ENCODE assay signal across 31 cellular contexts in the genomic region with DNA sequence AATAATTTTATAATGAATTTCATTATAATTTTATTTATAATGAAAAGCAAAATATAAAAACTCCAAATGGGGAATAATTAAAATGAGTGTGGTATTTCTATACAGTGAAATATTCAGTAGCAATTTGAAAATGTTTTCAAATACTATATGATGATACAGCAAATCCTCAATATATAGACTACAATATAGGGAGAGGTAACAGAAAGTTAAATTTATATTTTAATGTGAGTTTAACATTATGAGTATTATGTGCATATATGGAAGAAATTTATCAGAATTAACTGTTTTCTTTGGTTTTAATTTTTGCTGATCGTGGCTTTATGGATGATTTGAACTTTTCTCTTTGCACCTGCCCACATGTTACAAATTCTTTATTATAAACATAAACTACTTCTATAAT.
"Had no signal": no experiment of that assay in that cellular context is flagged by ENCODE, and none has a peak within 500 bp of the region (broad histone marks: within the 10 kb centered on the region; RNA-seq: fewer than 3 reads in every experiment).

No MANE protein-coding gene starts in this region.

- H3K4me1 Mint-ChIP-seq: natural killer cell; nephron; stimulated activated memory B cell treated with anti-CD40 and anti-IgM and Interleukin-4, amounts not matched to agents 10 μg/mL and 1 μg/mL and 100 μg/mL, for 72 hours; stimulated activated naive CD8-positive, alpha-beta T cell treated with anti-CD3 and anti-CD28 coated beads, Interleukin-15, amount 100 ng/mL, for 72 hours had no signal

- H3K27me3 Mint-ChIP-seq: progenitor cell of endocrine pancreas; stimulated activated memory B cell treated with anti-CD40 and anti-IgM and Interleukin-4, amounts not matched to agents 10 μg/mL and 1 μg/mL and 100 μg/mL, for 72 hours; stimulated activated naive CD8-positive, alpha-beta T cell treated with anti-CD3 and anti-CD28 coated beads, Interleukin-15, amount 100 ng/mL, for 72 hours; type B pancreatic cell had no signal

- H3K4me3 Mint-ChIP-seq: natural killer cell; nephron; neural progenitor cell; stimulated activated memory B cell treated with anti-CD40 and anti-IgM and Interleukin-4, amounts not matched to agents 10 μg/mL and 1 μg/mL and 100 μg/mL, for 72 hours; stimulated activated naive CD8-positive, alpha-beta T cell treated with anti-CD3 and anti-CD28 coated beads, Interleukin-15, amount 100 ng/mL, for 72 hours; type B pancreatic cell had no signal

- H3K9me3 ChIP-seq: ovary, psoas muscle, suprapubic skin, testis, tibial artery, transverse colon, upper lobe of right lung, uterus had no signal

- H3K27me3 ChIP-seq: neural progenitor cell, ovary, spleen, suprapubic skin, testis, tibial artery, transverse colon, upper lobe of right lung, uterus had no signal

- ATAC-seq: natural killer cell; psoas muscle; right cardiac atrium; sciatic nerve; stimulated activated memory B cell treated with anti-CD40 and anti-IgM and Interleukin-4, amounts not matched to agents 10 μg/mL and 1 μg/mL and 100 μg/mL, for 72 hours; stimulated activated naive CD8-positive, alpha-beta T cell treated with anti-CD3 and anti-CD28 coated beads, Interleukin-15, amount 100 ng/mL, for 72 hours; stimulated activated naive CD8-positive, alpha-beta T cell treated with anti-CD3 and anti-CD28 coated beads, Interleukin-15, Interleukin-2, amounts not matched to agents 100 U/mL and 50 U/mL, for 24 hours; upper lobe of right lung had no signal

- DNase-seq: natural killer cell; occipital lobe; ovary; posterior cingulate gyrus; psoas muscle; right cardiac atrium; spleen; stimulated activated CD4-positive, alpha-beta T cell treated with anti-CD3 and anti-CD28 coated beads, Interleukin-12 subunit alpha, Interleukin-12 subunit beta, amount 100 ng/mL, for 4 hours; stimulated activated CD4-positive, alpha-beta T cell treated with anti-CD3 and anti-CD28 coated beads, Interleukin-1b, Interleukin-23, amount 100 ng/mL, for 48 hours; stimulated activated CD4-positive, alpha-beta T cell treated with anti-CD3 and anti-CD28 coated beads, Interleukin-4, amount 100 ng/mL, for 1 hour; stimulated activated CD4-positive, alpha-beta T cell treated with anti-CD3 and anti-CD28 coated beads, Interleukin-4, amount 100 ng/mL, for 4 hours; stimulated activated CD8-positive, alpha-beta memory T cell treated with anti-CD3 and anti-CD28 coated beads, Interleukin-4, amount 100 ng/mL, for 48 hours; stimulated activated naive CD4-positive, alpha-beta T cell; stimulated activated naive CD8-positive, alpha-beta T cell treated with anti-CD3 and anti-CD28 coated beads, Interleukin-15, amount 100 ng/mL, for 72 hours; stimulated activated naive CD8-positive, alpha-beta T cell treated with anti-CD3 and anti-CD28 coated beads, Interleukin-15, Interleukin-2, amounts not matched to agents 100 U/mL and 50 U/mL, for 24 hours; substantia nigra; testis; tibial artery; transverse colon; upper lobe of right lung; uterus had no signal

- H3K79me2 ChIP-seq: parathyroid adenoma had no signal

- H3K4me2 ChIP-seq: neural progenitor cell, smooth muscle cell had no signal

- H3K36me3 Mint-ChIP-seq: neural progenitor cell; stimulated activated memory B cell treated with anti-CD40 and anti-IgM and Interleukin-4, amounts not matched to agents 10 μg/mL and 1 μg/mL and 100 μg/mL, for 72 hours; type B pancreatic cell had no signal

- H2AFZ ChIP-seq: neural progenitor cell, parathyroid adenoma had no signal

- H3K9ac ChIP-seq: neural progenitor cell, parathyroid adenoma had no signal

- H3K4me3 ChIP-seq: neural progenitor cell, ovary, psoas muscle, skin epidermis, smooth muscle cell, spleen, suprapubic skin, testis, tibial artery, transverse colon, upper lobe of right lung, uterus had no signal

- H3K4me1 ChIP-seq: parathyroid adenoma, psoas muscle, spleen, suprapubic skin, testis, tibial artery, transverse colon, upper lobe of right lung, uterus had no signal

- H3K36me3 ChIP-seq: neural progenitor cell, ovary, spleen, suprapubic skin, tibial artery, transverse colon, upper lobe of right lung, uterus had no signal

- H3K27ac ChIP-seq: neural progenitor cell, ovary, parathyroid adenoma, psoas muscle, skin epidermis, spleen, suprapubic skin, testis, tibial artery, transverse colon, upper lobe of right lung, uterus had no signal

- H3K27ac Mint-ChIP-seq: natural killer cell; nephron; neural progenitor cell; progenitor cell of endocrine pancreas; stimulated activated memory B cell treated with anti-CD40 and anti-IgM and Interleukin-4, amounts not matched to agents 10 μg/mL and 1 μg/mL and 100 μg/mL, for 72 hours; stimulated activated naive CD8-positive, alpha-beta T cell treated with anti-CD3 and anti-CD28 coated beads, Interleukin-15, amount 100 ng/mL, for 72 hours; type B pancreatic cell had no signal
